9 cellular contexts compared by ENCODE assay signal in genomic region chr1:94734963-94735899, GRCh38.
DNase-seq lines count a peak whose midpoint lies in the region; FAIRE-seq and TF ChIP-seq lines count a peak whose summit lies in the region.
"Had no signal": no experiment of that assay in that cellular context is flagged by ENCODE, and none has a peak within 500 bp of the region (broad histone marks: within the 10 kb centered on the region; RNA-seq: fewer than 3 reads in every experiment).

No MANE protein-coding gene starts in this region.

- peaks cover 41% of the 10 kb centered on the region for H3K4me1 Mint-ChIP-seq in CD14-positive monocyte
- H3K4me1 Mint-ChIP-seq in neural progenitor cell: no peaks in the 10 kb centered on the region

- no peaks in the 10 kb centered on the region for H3K9me3 ChIP-seq in endothelial cell of umbilical vein (replicated peaks; ENCODE audit: control insufficient read depth, insufficient read depth, low read length)
- no peaks in the 10 kb centered on the region for H3K9me3 ChIP-seq in neural progenitor cell (ENCODE audit: low read depth)

- H3K4me3 ChIP-seq in NB4 (ENCODE audit: low read depth, low read length): peak overlapping the region; percentile 18
- no peak overlapping the region for H3K4me3 ChIP-seq in endothelial cell of umbilical vein (replicated peaks in 1 of 3; ENCODE audit: insufficient read depth in 1 of 3, low read depth in 1 of 3, low read length in 3 of 3)
- H3K4me3 ChIP-seq in neural progenitor cell: no peak overlapping the region

- H3K79me2 ChIP-seq in endothelial cell of umbilical vein (ENCODE audit: control insufficient read depth, insufficient read depth, low read length) (no peaks in the 10 kb centered on the region), neural progenitor cell (ENCODE audit: low read depth) (no peaks in the 10 kb centered on the region)

- H3K27ac Mint-ChIP-seq in CD14-positive monocyte: peak overlapping the region in 4 of 7 donors; percentile 10 to 63 (median 30)
- no peak overlapping the region for H3K27ac Mint-ChIP-seq in neural progenitor cell

- H3K27me3 Mint-ChIP-seq in CD14-positive monocyte (ENCODE audit: low read depth in 3 of 3) (no peaks in the 10 kb centered on the region), neural progenitor cell (ENCODE audit: insufficient read depth, low read depth) (peaks cover 2% of the 10 kb centered on the region)

- dilution Hi-C loops in endothelial cell of umbilical vein (cut with MboI; ENCODE audit: extremely low pct_ligation_motif_present, low sequenced_read_pairs): no loop called here

- DNase-seq in CD14-positive monocyte (ENCODE audit: low spot score) (no peak), NB4 (ENCODE audit: low read depth) (peak; percentile 98), endothelial cell of umbilical vein (ENCODE audit: low read depth, low spot score) (peak; percentile 57), neural progenitor cell (ENCODE audit: low spot score) (no peak), A172 (ENCODE audit: low spot score) (no peak), NCI-H2081 (lab: John Stamatoyannopoulos, UW) (no peak), GM10248 (ENCODE audit: extremely low spot score) (no peak), mesenteric fat pad (ENCODE audit: low spot score) (no peak)
- DNase-seq: naive B cell had no signal

- FAIRE-seq in endothelial cell of umbilical vein (lab: Jason Lieb, UNC): peak; percentile 76

- H3K9me3 Mint-ChIP-seq in CD14-positive monocyte (peaks cover 0 to 2% (median 0%) of the 10 kb centered on the region in 7 donors), neural progenitor cell (no peaks in the 10 kb centered on the region)

- H3K4me2 ChIP-seq in endothelial cell of umbilical vein (ENCODE audit: insufficient read depth, low read length) (peak overlapping the region; percentile 34), neural progenitor cell (no peak overlapping the region)

- TF ChIP-seq CTCF in CD14-positive monocyte (IDR thresholded peaks at IDR 0.05) (no peak), NB4 (IDR thresholded peaks at IDR 0.05; ENCODE audit: low read depth, low read length) (no peak), endothelial cell of umbilical vein (IDR thresholded peaks at IDR 0.05; ENCODE audit: extremely low read depth in 1 of 2, insufficient read depth in 1 of 2, low read depth in 1 of 2, low read length in 2 of 2) (no peak), neural progenitor cell (IDR thresholded peaks at IDR 0.05) (no peak), GM10248 (IDR thresholded peaks at IDR 0.05; ENCODE audit: control extremely low read depth, extremely low read depth, low read depth, missing control alignments) (no peak)

- H3K9me1 ChIP-seq in endothelial cell of umbilical vein (replicated peaks; ENCODE audit: control insufficient read depth, extremely low read depth, insufficient read depth, low read length): no peaks in the 10 kb centered on the region

- H2AFZ ChIP-seq in endothelial cell of umbilical vein (ENCODE audit: low read depth, low read length): peak overlapping the region; percentile 89
- H2AFZ ChIP-seq in neural progenitor cell (replicated peaks): peak overlapping the region; percentile 86

- H3K36me3 ChIP-seq in endothelial cell of umbilical vein (ENCODE audit: control insufficient read depth in 2 of 2, extremely low read depth in 1 of 2, insufficient read depth in 2 of 2, low read length in 2 of 2): no peaks in the 10 kb centered on the region
- H3K36me3 ChIP-seq in neural progenitor cell: no peaks in the 10 kb centered on the region

- H4K20me1 ChIP-seq in endothelial cell of umbilical vein (replicated peaks; ENCODE audit: control insufficient read depth, extremely low read depth, insufficient read depth, low read length) (no peaks in the 10 kb centered on the region), neural progenitor cell (ENCODE audit: low read depth) (no peaks in the 10 kb centered on the region)

- H3F3A ChIP-seq in neural progenitor cell (ENCODE audit: low read depth): no peaks in the 10 kb centered on the region

- intact Hi-C loops in CD14-positive monocyte (cut with micrococcal nuclease) (no loop called here), endothelial cell of umbilical vein (cut with micrococcal nuclease) (loop anchor here (1.0 kb wide), 1 partner anchor 60 kb away; no protein-coding TSS in a partner anchor)

- POLR2A ChIA-PET in endothelial cell of umbilical vein (lab: Charles Lee) (no interaction called here), GM10248 (lab: Yijun Ruan, JAX) (no interaction called here)

- TF ChIP-seq POLR2A in NB4 (IDR thresholded peaks at IDR 0.05; ENCODE audit: extremely low read depth, insufficient read length): no peak
- TF ChIP-seq POLR2A in endothelial cell of umbilical vein (IDR thresholded peaks at IDR 0.05; ENCODE audit: low read depth, low read length): no peak

- no TSS peak for BruUV-seq in endothelial cell of umbilical vein (replicated peaks; lab: Mats Ljungman, UMichigan)

- H3K36me3 Mint-ChIP-seq in CD14-positive monocyte (no peaks in the 10 kb centered on the region), neural progenitor cell (no peaks in the 10 kb centered on the region)
- H3K36me3 Mint-ChIP-seq: naive B cell had no signal

- H3K27ac ChIP-seq in endothelial cell of umbilical vein (ENCODE audit: insufficient read depth, low read depth, low read length): peak overlapping the region; percentile 58
- H3K27ac ChIP-seq in neural progenitor cell: no peak overlapping the region

- peak overlapping the region; percentile 28 to 70 for H3K4me3 Mint-ChIP-seq in CD14-positive monocyte
- H3K4me3 Mint-ChIP-seq in neural progenitor cell: no peak overlapping the region
- H3K4me3 Mint-ChIP-seq: naive B cell had no signal

- H3K4me1 ChIP-seq in endothelial cell of umbilical vein (ENCODE audit: control insufficient read depth, extremely low read depth, insufficient read depth, low read length) (peaks cover 25% of the 10 kb centered on the region), neural progenitor cell (no peaks in the 10 kb centered on the region)

- CTCF ChIA-PET in endothelial cell of umbilical vein (lab: Charles Lee) (interaction anchor here (1.0 to 1.3 kb wide), 2 partner anchors 9 to 307 kb away, joined by 3 to 5 read pairs; no protein-coding TSS in a partner anchor), GM10248 (lab: Yijun Ruan, JAX) (no interaction called here)

- H3K9ac ChIP-seq in endothelial cell of umbilical vein (replicated peaks; ENCODE audit: extremely low read depth, insufficient read depth, low read length) (peak overlapping the region; percentile 26), neural progenitor cell (no peak overlapping the region)

- H3K27me3 ChIP-seq in endothelial cell of umbilical vein (ENCODE audit: control insufficient read depth in 2 of 2, insufficient read depth in 2 of 2, low read length in 2 of 2) (no peaks in the 10 kb centered on the region), neural progenitor cell (no peaks in the 10 kb centered on the region)

TF ChIP-seq in endothelial cell of umbilical vein, 7 proteins besides CTCF, POLR2A, EP300 and RAD21:
- no peak for TF ChIP-seq MYC (IDR thresholded peaks at IDR 0.05; ENCODE audit: low read depth, low read length)
- peak; percentile 26 for TF ChIP-seq POLR2AphosphoS5 (IDR thresholded peaks at IDR 0.05; ENCODE audit: insufficient read depth, low read depth, low read length)
- TF ChIP-seq GATA2 (IDR thresholded peaks at IDR 0.05; ENCODE audit: insufficient read depth, insufficient read length, low read depth, low read length): peak; percentile 48
- no peak for TF ChIP-seq EZH2 (IDR thresholded peaks at IDR 0.05; ENCODE audit: borderline replicate concordance, low read depth, low read length, severe bottlenecking)
- TF ChIP-seq MAX (IDR thresholded peaks at IDR 0.05; ENCODE audit: insufficient read depth, insufficient read length): no peak
- no peak for TF ChIP-seq JUN (IDR thresholded peaks at IDR 0.05; ENCODE audit: borderline replicate concordance, insufficient read depth, insufficient read length, low read depth)
- TF ChIP-seq FOS (IDR thresholded peaks at IDR 0.05; ENCODE audit: borderline replicate concordance, insufficient read depth, low read length): no peak

Comparison
In these comparisons a context has a peak if more than half of its experiments do, and no peak if none do; other contexts are left out.
1. DNase-seq: peak in NB4 (single experiment) and endothelial cell of umbilical vein (single experiment); none in CD14-positive monocyte (single experiment), neural progenitor cell (single experiment), A172 (single experiment), NCI-H2081 (0 of 2), GM10248 (single experiment) and mesenteric fat pad (single experiment).